Comparison of ENCODE assay signal across 8 cellular contexts in genomic region chrX:135086197-135086854, GRCh38. TPM values are rescaled to one million over a fixed set of nuclear protein-coding genes. Genes with fewer than 3 reads are reported as not detected.
DNase-seq lines count a peak whose midpoint lies in the region; ATAC-seq, FAIRE-seq and TF ChIP-seq lines count a peak whose summit lies in the region.

No MANE protein-coding gene starts in this region.

- FAIRE-seq in K562 (lab: Jason Lieb, UNC), result peak; percentile 94

- H2AFZ ChIP-seq in GM23248 (0 out of 2 replicates have a peak overlapping the region, but pooled peaks have one; percentile 31), K562 (ENCODE audit: low read depth, low read length) (peak overlapping the region; percentile 7; the same call in 1 of the 2 replicates)

- no peak for TF ChIP-seq EP300 in K562 (IDR thresholded peaks at IDR 0.05; ENCODE audit: low read length)

- no peak overlapping the region for H3K27ac ChIP-seq in GM23248
- no peak overlapping the region for H3K27ac ChIP-seq in K562 (ENCODE audit: extremely low read depth, low read depth, low read length)

- H3K9me2 ChIP-seq in GM23248 (ENCODE audit: insufficient read depth), result no peaks in the 10 kb centered on the region

- peak; percentile 91 for ATAC-seq in activated CD8-positive, alpha-beta memory T cell treated with anti-CD3 and anti-CD28 coated beads, Interleukin-2, amount 10 ng/mL, durations not matched to agents 7 days and 5 days
- peak; percentile 97 for ATAC-seq in K562

- no peaks in the 10 kb centered on the region for H4K20me1 ChIP-seq in GM23248 (ENCODE audit: insufficient read depth)
- H4K20me1 ChIP-seq in K562 (replicated peaks; ENCODE audit: control insufficient read depth, insufficient read depth, low read length), result no peaks in the 10 kb centered on the region

- H3K9ac ChIP-seq in GM23248, result no peak overlapping the region
- no peak overlapping the region for H3K9ac ChIP-seq in K562 (ENCODE audit: insufficient read depth in 1 of 2, low read depth in 2 of 2, low read length in 2 of 2)

- H3K9me3 ChIP-seq in GM23248 (ENCODE audit: low read depth) (no peaks in the 10 kb centered on the region), K562 (replicated peaks; ENCODE audit: control insufficient read depth, insufficient read depth, low read depth, low read length) (no peaks in the 10 kb centered on the region)

- H3F3A ChIP-seq in GM23248 (ENCODE audit: insufficient read depth), result no peaks in the 10 kb centered on the region

- H3K9me3 Mint-ChIP-seq in activated CD8-positive, alpha-beta memory T cell treated with anti-CD3 and anti-CD28 coated beads, Interleukin-2, amount 10 ng/mL, durations not matched to agents 7 days and 5 days (ENCODE audit: low read depth), result no peaks in the 10 kb centered on the region

- peak; percentile 56 for DNase-seq in activated CD8-positive, alpha-beta memory T cell treated with anti-CD3 and anti-CD28 coated beads, Interleukin-2, amount 10 ng/mL, durations not matched to agents 7 days and 5 days
- no peak for DNase-seq in activated CD8-positive, alpha-beta memory T cell treated with anti-CD3 and anti-CD28 coated beads for 24 hours
- DNase-seq in GM23248, result peak; percentile 78
- DNase-seq in RPMI8226, result peak; percentile 65
- DNase-seq in K562 (ENCODE audit: extremely low read depth in 1 of 4, low spot score in 3 of 4), result peak; percentile 43 to 77 (median 48)
- peak; percentile 66 for DNase-seq in iris pigment epithelial cell (ENCODE audit: low read depth)
- DNase-seq in stimulated activated naive CD4-positive, alpha-beta T cell (lab: John Stamatoyannopoulos, UW), result peak in 4 of 6 experiments; percentile 10 to 64 (median 38)

- no peaks in the 10 kb centered on the region for H3K27me3 Mint-ChIP-seq in activated CD8-positive, alpha-beta memory T cell treated with anti-CD3 and anti-CD28 coated beads, Interleukin-2, amount 10 ng/mL, durations not matched to agents 7 days and 5 days

- TF ChIP-seq POLR2A in K562 (conservative IDR thresholded peaks at IDR 0.05), result no peak

- POLR2A ChIA-PET in K562 (lab: Yijun Ruan, JAX), result interaction anchor here (1.0 kb wide), 1 partner anchor 80 kb away, joined by 3 read pairs; no protein-coding TSS in a partner anchor

- H3K4me3 ChIP-seq in GM23248 (no peak overlapping the region), K562 (no peak overlapping the region)

- no peaks in the 10 kb centered on the region for H3K27me3 ChIP-seq in GM23248 (replicated peaks; ENCODE audit: insufficient read depth)
- H3K27me3 ChIP-seq in K562 (ENCODE audit: control insufficient read depth in 2 of 2, insufficient read depth in 2 of 2, low read length in 2 of 2), result no peaks in the 10 kb centered on the region

- WGBS in GM23248 (ENCODE audit: low coverage in 1 of 2, low lambda C conversion rate in 2 of 2, missing lambda C conversion rate in 2 of 2), 2 experiments, result 0% methylated on average over 4 of the region's 4 CpGs
- 0% methylated on average over 4 of the region's 4 CpGs for WGBS in K562 (ENCODE audit: insufficient coverage, low coverage, missing lambda C conversion rate)

- CTCF ChIA-PET in activated CD8-positive, alpha-beta memory T cell treated with anti-CD3 and anti-CD28 coated beads, Interleukin-2, amount 10 ng/mL, durations not matched to agents 7 days and 5 days (lab: Charles Lee), result interaction anchor here (0.5 to 1.5 kb wide), 6 partner anchors 11 to 138 kb away, joined by 3 to 8 read pairs (median 4); no protein-coding TSS in a partner anchor
- CTCF ChIA-PET in K562 (lab: Yijun Ruan, JAX; ENCODE audit: low intra/inter-chr PET ratio), result interaction anchor here (1.0 kb wide), 1 partner anchor 121 kb away, joined by 3 read pairs; no protein-coding TSS in a partner anchor

- intact Hi-C loops in K562 (cut with micrococcal nuclease), result loop anchor here (1.0 to 5.0 kb wide), 2 partner anchors 84 to 121 kb away; no protein-coding TSS in a partner anchor

- BruUV-seq in K562 (replicated peaks; lab: Mats Ljungman, UMichigan), result no TSS peak

- H3K4me3 Mint-ChIP-seq in activated CD8-positive, alpha-beta memory T cell treated with anti-CD3 and anti-CD28 coated beads, Interleukin-2, amount 10 ng/mL, durations not matched to agents 7 days and 5 days, result no peak overlapping the region

- no peak overlapping the region for H3K4me2 ChIP-seq in GM23248 (ENCODE audit: unreplicated experiment)
- H3K4me2 ChIP-seq in K562 (ENCODE audit: insufficient read depth, low read length), result no peak overlapping the region

- no peaks in the 10 kb centered on the region for H3K36me3 Mint-ChIP-seq in activated CD8-positive, alpha-beta memory T cell treated with anti-CD3 and anti-CD28 coated beads, Interleukin-2, amount 10 ng/mL, durations not matched to agents 7 days and 5 days

- no peaks in the 10 kb centered on the region for H3K9me1 ChIP-seq in K562 (ENCODE audit: control insufficient read depth, insufficient read depth, low read length)

- peaks cover 7% of the 10 kb centered on the region for H3K4me1 Mint-ChIP-seq in activated CD8-positive, alpha-beta memory T cell treated with anti-CD3 and anti-CD28 coated beads, Interleukin-2, amount 10 ng/mL, durations not matched to agents 7 days and 5 days

- H3K4me1 ChIP-seq in GM23248 (ENCODE audit: insufficient read depth) (no peaks in the 10 kb centered on the region), K562 (replicated peaks in 1 of 2; ENCODE audit: control insufficient read depth in 2 of 2, insufficient read depth in 2 of 2, low read length in 2 of 2) (no peaks in the 10 kb centered on the region)

- peak; percentile 38 to 62 for TF ChIP-seq RAD21 in K562 (CRISPR knock-in tag; conservative IDR thresholded peaks at IDR 0.05 in 1 of 2, IDR thresholded peaks at IDR 0.05 in 1 of 2)

- in situ Hi-C loops in GM23248 (cut with MboI), result no loop called here
- in situ Hi-C loops in K562 (cut with MboI), result no loop called here

- no peak overlapping the region for H3K27ac Mint-ChIP-seq in activated CD8-positive, alpha-beta memory T cell treated with anti-CD3 and anti-CD28 coated beads, Interleukin-2, amount 10 ng/mL, durations not matched to agents 7 days and 5 days

- peak; percentile 56 for TF ChIP-seq CTCF in LNCAP (IDR thresholded peaks at IDR 0.05)
- TF ChIP-seq CTCF in K562 (IDR thresholded peaks at IDR 0.05 in 2 of 3, conservative IDR thresholded peaks at IDR 0.05 in 1 of 3; ENCODE audit: insufficient read depth in 2 of 3, low read depth in 1 of 3, low read length in 3 of 3), result peak; percentile 67 to 80 (median 74)

- H3K36me3 ChIP-seq in GM23248 (ENCODE audit: low read depth), result no peaks in the 10 kb centered on the region
- H3K36me3 ChIP-seq in K562 (ENCODE audit: control insufficient read depth, insufficient read depth, low read length), result no peaks in the 10 kb centered on the region

- no peaks in the 10 kb centered on the region for H3K79me2 ChIP-seq in GM23248 (ENCODE audit: insufficient read depth)
- H3K79me2 ChIP-seq in K562 (ENCODE audit: control insufficient read depth, insufficient read depth, low read length), result no peaks in the 10 kb centered on the region

RNA-seq across cellular contexts. Expression of gene SMIM10L2B, which starts 12.2 kb away (rescaled TPM):
- not detected for total RNA-seq in activated CD8-positive, alpha-beta memory T cell treated with anti-CD3 and anti-CD28 coated beads, Interleukin-2, amount 10 ng/mL, durations not matched to agents 7 days and 5 days
- 0.25 TPM in 1 of 2 replicates, not detected in the other for total RNA-seq in GM23248 (2014; rRNA removed; shearing (Covaris generic))
- 0.09 and 0.15 TPM in 2 replicates for polyA plus RNA-seq in GM23248 (2016; fragmentation: Nextera tagmentation; extraction: Ambion mirVana)
- 0.86 and 1.6 TPM in 2 replicates for total RNA-seq in K562 (2011; cell fraction: chromatin; rRNA removed; ENCODE audit: low replicate concordance)
- total RNA-seq in K562 (2011; cell fraction: nucleolus; rRNA removed), result 2.2 TPM in 2 replicates
- total RNA-seq in K562 (2011; cell fraction: nucleoplasm; rRNA removed), result 1.5 and 1.6 TPM in 2 replicates
- total RNA-seq in K562 (2014; rRNA removed), result 0.16 and 0.64 TPM in 2 replicates
- 0.13 and 0.18 TPM in 2 replicates for total RNA-seq in K562 (2014; rRNA removed; fragmentation: Illumina TruSeq; extraction: Trizol)
- total RNA-seq in K562 (2015; rRNA removed; fragmentation: Illumina TruSeq; extraction: Trizol), result 0.18 and 0.19 TPM in 2 replicates
- total RNA-seq in K562 (2021), result 0.22 and 0.47 TPM in 2 replicates
- polyA plus RNA-seq in K562 (2011; rRNA removed), result 0.04 and 0.11 TPM in 2 replicates
- 0.07 and 0.09 TPM in 2 replicates for polyA plus RNA-seq in K562 (2011; cell fraction: cytosol; rRNA removed)
- polyA plus RNA-seq in K562 (2011; cell fraction: nucleus; rRNA removed), result 0.32 and 0.44 TPM in 2 replicates
- 0.12 and 0.22 TPM in 2 replicates for polyA plus RNA-seq in K562 (2012)
- polyA plus RNA-seq in K562 (2014; fragmentation: Illumina TruSeq; extraction: Trizol), result 0.27 and 0.30 TPM in 2 replicates
- under 1 TPM in 1 of 2 experiments, not detected in 1; 0.03 TPM for polyA plus RNA-seq in K562 (2014; fragmentation: Nextera tagmentation; extraction: Ambion mirVana)
- polyA plus RNA-seq in K562 (2014; rRNA removed), result 0.20 and 0.38 TPM in 2 replicates
- 0.42 and 0.45 TPM in 2 replicates for polyA minus RNA-seq in K562 (2011; rRNA and poly(A)+ RNA removed)
- not detected in 2 replicates for polyA minus RNA-seq in K562 (2011; cell fraction: cytosol; rRNA and poly(A)+ RNA removed)
- polyA minus RNA-seq in K562 (2011; cell fraction: nucleus; rRNA and poly(A)+ RNA removed), result 1.6 and 3.1 TPM in 2 replicates

RNA-seq across cellular contexts. Expression of gene ETDB, which starts 34.0 kb away (rescaled TPM):
- total RNA-seq in activated CD8-positive, alpha-beta memory T cell treated with anti-CD3 and anti-CD28 coated beads, Interleukin-2, amount 10 ng/mL, durations not matched to agents 7 days and 5 days, result not detected
- not detected in 2 replicates for total RNA-seq in GM23248 (2014; rRNA removed; shearing (Covaris generic))
- polyA plus RNA-seq in GM23248 (2016; fragmentation: Nextera tagmentation; extraction: Ambion mirVana) (not detected in 2 replicates), K562 (2011; rRNA removed) (not detected in 2 replicates), K562 (2014; fragmentation: Illumina TruSeq; extraction: Trizol) (not detected in 2 replicates), K562 (2014; fragmentation: Nextera tagmentation; extraction: Ambion mirVana) (not detected), K562 (2014; rRNA removed) (not detected in 2 replicates)
- total RNA-seq in K562 (2011; cell fraction: chromatin; rRNA removed; ENCODE audit: low replicate concordance), result not detected in 2 replicates
- total RNA-seq in K562 (2011; cell fraction: nucleolus; rRNA removed), result not detected in 2 replicates
- not detected in 2 replicates for total RNA-seq in K562 (2011; cell fraction: nucleoplasm; rRNA removed)
- total RNA-seq in K562 (2014; rRNA removed) (not detected in 2 replicates), K562 (2014; rRNA removed; fragmentation: Illumina TruSeq; extraction: Trizol) (not detected in 2 replicates), K562 (2015; rRNA removed; fragmentation: Illumina TruSeq; extraction: Trizol) (not detected in 2 replicates), K562 (2021) (not detected in 2 replicates)
- not detected in 2 replicates for polyA plus RNA-seq in K562 (2011; cell fraction: cytosol; rRNA removed)
- polyA plus RNA-seq in K562 (2011; cell fraction: nucleus; rRNA removed), result not detected in 2 replicates
- polyA plus RNA-seq in K562 (2012), result not detected in 2 replicates
- not detected in 2 replicates for polyA minus RNA-seq in K562 (2011; rRNA and poly(A)+ RNA removed)
- polyA minus RNA-seq in K562 (2011; cell fraction: cytosol; rRNA and poly(A)+ RNA removed), result not detected in 2 replicates
- not detected in 2 replicates for polyA minus RNA-seq in K562 (2011; cell fraction: nucleus; rRNA and poly(A)+ RNA removed)

RNA-seq across cellular contexts. Expression of gene RTL8A, which starts 34.4 kb away (rescaled TPM):
- 10 to 100 TPM in 1 of 2 experiments, 1 to 10 TPM in 1; 9.6 to 13.3 TPM for total RNA-seq in activated CD8-positive, alpha-beta memory T cell treated with anti-CD3 and anti-CD28 coated beads, Interleukin-2, amount 10 ng/mL, durations not matched to agents 7 days and 5 days
- 19.3 and 23.0 TPM in 2 replicates for total RNA-seq in GM23248 (2014; rRNA removed; shearing (Covaris generic))
- polyA plus RNA-seq in GM23248 (2016; fragmentation: Nextera tagmentation; extraction: Ambion mirVana) (168 and 179 TPM in 2 replicates), K562 (2011; rRNA removed) (24.4 and 36.0 TPM in 2 replicates), K562 (2014; fragmentation: Illumina TruSeq; extraction: Trizol) (95.1 and 98.7 TPM in 2 replicates), K562 (2014; fragmentation: Nextera tagmentation; extraction: Ambion mirVana) (10 to 100 TPM; 23.7 to 30.3 TPM), K562 (2014; rRNA removed) (36.2 and 62.4 TPM in 2 replicates)
- total RNA-seq in K562 (2011; cell fraction: chromatin; rRNA removed; ENCODE audit: low replicate concordance), result 11.6 and 23.5 TPM in 2 replicates
- 16.7 and 19.7 TPM in 2 replicates for total RNA-seq in K562 (2011; cell fraction: nucleolus; rRNA removed)
- total RNA-seq in K562 (2011; cell fraction: nucleoplasm; rRNA removed), result 17.2 and 30.8 TPM in 2 replicates
- total RNA-seq in K562 (2014; rRNA removed) (13.2 and 15.9 TPM in 2 replicates), K562 (2014; rRNA removed; fragmentation: Illumina TruSeq; extraction: Trizol) (8.1 and 10.1 TPM in 2 replicates), K562 (2015; rRNA removed; fragmentation: Illumina TruSeq; extraction: Trizol) (17.9 and 18.9 TPM in 2 replicates), K562 (2021) (36.5 and 42.6 TPM in 2 replicates)
- polyA plus RNA-seq in K562 (2011; cell fraction: cytosol; rRNA removed), result 75.3 and 105 TPM in 2 replicates
- polyA plus RNA-seq in K562 (2011; cell fraction: nucleus; rRNA removed), result 58.1 and 84.1 TPM in 2 replicates
- 79.9 and 169 TPM in 2 replicates for polyA plus RNA-seq in K562 (2012)
- 9.2 and 11.4 TPM in 2 replicates for polyA minus RNA-seq in K562 (2011; rRNA and poly(A)+ RNA removed)
- 14.4 and 26.2 TPM in 2 replicates for polyA minus RNA-seq in K562 (2011; cell fraction: cytosol; rRNA and poly(A)+ RNA removed)
- 10.2 and 12.6 TPM in 2 replicates for polyA minus RNA-seq in K562 (2011; cell fraction: nucleus; rRNA and poly(A)+ RNA removed)

RNA-seq across cellular contexts. Expression of gene RTL8C, which starts 54.2 kb away (rescaled TPM):
- 10 to 100 TPM; 22.1 to 25.9 TPM for total RNA-seq in activated CD8-positive, alpha-beta memory T cell treated with anti-CD3 and anti-CD28 coated beads, Interleukin-2, amount 10 ng/mL, durations not matched to agents 7 days and 5 days
- total RNA-seq in GM23248 (2014; rRNA removed; shearing (Covaris generic)), result 102 and 141 TPM in 2 replicates
- polyA plus RNA-seq in GM23248 (2016; fragmentation: Nextera tagmentation; extraction: Ambion mirVana) (486 and 491 TPM in 2 replicates), K562 (2011; rRNA removed) (22.9 and 48.6 TPM in 2 replicates), K562 (2014; fragmentation: Illumina TruSeq; extraction: Trizol) (44.7 and 60.2 TPM in 2 replicates), K562 (2014; fragmentation: Nextera tagmentation; extraction: Ambion mirVana) (10 to 100 TPM; 17.0 to 20.5 TPM), K562 (2014; rRNA removed) (36.4 and 49.0 TPM in 2 replicates)
- 14.2 and 31.1 TPM in 2 replicates for total RNA-seq in K562 (2011; cell fraction: chromatin; rRNA removed; ENCODE audit: low replicate concordance)
- 32.0 and 32.2 TPM in 2 replicates for total RNA-seq in K562 (2011; cell fraction: nucleolus; rRNA removed)
- 24.9 and 35.4 TPM in 2 replicates for total RNA-seq in K562 (2011; cell fraction: nucleoplasm; rRNA removed)
- total RNA-seq in K562 (2014; rRNA removed) (24.9 and 39.0 TPM in 2 replicates), K562 (2014; rRNA removed; fragmentation: Illumina TruSeq; extraction: Trizol) (20.0 and 22.9 TPM in 2 replicates), K562 (2015; rRNA removed; fragmentation: Illumina TruSeq; extraction: Trizol) (20.6 and 22.4 TPM in 2 replicates), K562 (2021) (67.5 and 67.8 TPM in 2 replicates)
- 57.6 and 104 TPM in 2 replicates for polyA plus RNA-seq in K562 (2011; cell fraction: cytosol; rRNA removed)
- polyA plus RNA-seq in K562 (2011; cell fraction: nucleus; rRNA removed), result 55.7 and 86.1 TPM in 2 replicates
- polyA plus RNA-seq in K562 (2012), result 83.4 and 93.2 TPM in 2 replicates
- polyA minus RNA-seq in K562 (2011; rRNA and poly(A)+ RNA removed), result 6.1 and 8.7 TPM in 2 replicates
- polyA minus RNA-seq in K562 (2011; cell fraction: cytosol; rRNA and poly(A)+ RNA removed), result 30.9 and 33.2 TPM in 2 replicates
- polyA minus RNA-seq in K562 (2011; cell fraction: nucleus; rRNA and poly(A)+ RNA removed), result 13.6 and 14.1 TPM in 2 replicates
